Comparison of ENCODE assay signal across 8 cellular contexts in genomic region chr3:50246517-50246954, GRCh38. TPM values are rescaled to one million over a fixed set of nuclear protein-coding genes. Genes with fewer than 3 reads are reported as not detected.
DNase-seq lines count a peak whose midpoint lies in the region; ATAC-seq and TF ChIP-seq lines count a peak whose summit lies in the region.

No MANE protein-coding gene starts in this region.

- TF ChIP-seq POLR2A in spleen (IDR thresholded peaks at IDR 0.05), result no peak

- H3K9me3 ChIP-seq in SK-N-MC (ENCODE audit: low read depth, low read length) (no peaks in the 10 kb centered on the region), right atrium auricular region (no peaks in the 10 kb centered on the region), spleen (no peaks in the 10 kb centered on the region)

- no peaks in the 10 kb centered on the region for H3K36me3 ChIP-seq in SK-N-MC (ENCODE audit: insufficient read depth, low read length)
- peaks cover 7% of the 10 kb centered on the region for H3K36me3 ChIP-seq in right atrium auricular region
- peaks cover 0 to 77% (median 21%) of the 10 kb centered on the region in 6 donors for H3K36me3 ChIP-seq in spleen

- DNase-seq in SK-N-MC (ENCODE audit: low read depth, low spot score) (no peak), right atrium auricular region (ENCODE audit: low spot score) (no peak), spleen (peak; percentile 91), NCI-H2196 (lab: John Stamatoyannopoulos, UW; ENCODE audit: unreplicated experiment) (no peak), COLO668 (lab: John Stamatoyannopoulos, UW; ENCODE audit: unreplicated experiment) (no peak)
- peak; percentile 85 for DNase-seq in activated naive CD4-positive, alpha-beta T cell treated with anti-CD3 and anti-CD28 coated beads, Interleukin-2, amount 50 U/mL, for 16 hours

- ATAC-seq in GM18502 (IDR thresholded peaks at IDR 0.05; ENCODE audit: poor library complexity, unreplicated experiment) (peak; percentile 61), HG02973 (IDR thresholded peaks at IDR 0.05; ENCODE audit: unreplicated experiment) (peak; percentile 43)

- H3K4me3 ChIP-seq in SK-N-MC, result peak overlapping the region; percentile 72
- H3K4me3 ChIP-seq in right atrium auricular region, result peak overlapping the region; percentile 33 to 43
- H3K4me3 ChIP-seq in spleen, result peak overlapping the region; percentile 19 to 67 (median 37)

- H3K27me3 ChIP-seq in right atrium auricular region (no peaks in the 10 kb centered on the region), spleen (replicated peaks in 1 of 7) (no peaks in the 10 kb centered on the region)

- H3K4me1 ChIP-seq in right atrium auricular region (peaks cover 0 to 98% of the 10 kb centered on the region in 2 donors), spleen (peaks cover 97 to 100% (median 100%) of the 10 kb centered on the region in 6 donors)

- TF ChIP-seq CTCF in right atrium auricular region (IDR thresholded peaks at IDR 0.05) (peak in 1 of 2 donors; percentile 20), spleen (IDR thresholded peaks at IDR 0.05 in 8 of 11, conservative IDR thresholded peaks at IDR 0.05 in 3 of 11) (peak in 7 of 11 experiments; percentile 3 to 79 (median 63))

- 3 to 10% (median 7%) methylated on average over 5 to 10 of the region's 10 CpGs for WGBS in spleen, 5 donors

- H3K27ac ChIP-seq in SK-N-MC (peak overlapping the region; percentile 87), right atrium auricular region (peak overlapping the region; percentile 88 to 95), spleen (peak overlapping the region; percentile 86 to 99 (median 96))

- intact Hi-C loops in spleen (cut with DNase I; ENCODE audit: low total_unique reads), result no loop called here

- peak overlapping the region; percentile 20 for H3K9ac ChIP-seq in SK-N-MC (ENCODE audit: insufficient read length)

RNA-seq across cellular contexts. Expression of gene GNAI2, which starts 10.5 kb away (rescaled TPM):
- total RNA-seq in right atrium auricular region, result 100 to 1,000 TPM in 1 of 2 donors, 10 to 100 TPM in 1; 72.1 to 127 TPM
- 100 to 1,000 TPM; 276 to 466 (median 385) TPM for total RNA-seq in spleen
- polyA plus RNA-seq in spleen, result 100 to 1,000 TPM; 147 to 232 (median 170) TPM

RNA-seq across cellular contexts. Expression of gene SEMA3B, which starts 22.4 kb away (rescaled TPM):
- total RNA-seq in right atrium auricular region (10 to 100 TPM; 15.4 to 20.0 TPM), spleen (10 to 100 TPM in 1 of 7 donors, 1 to 10 TPM in 6; 2.2 to 13.9 (median 4.5) TPM)
- polyA plus RNA-seq in spleen, result 10 to 100 TPM in 1 of 3 donors, 1 to 10 TPM in 2; 2.7 to 14.5 (median 3.4) TPM

RNA-seq across cellular contexts. Expression of gene LSMEM2, which starts 32.4 kb away (rescaled TPM):
- total RNA-seq in right atrium auricular region (10 to 100 TPM in 1 of 2 donors, 1 to 10 TPM in 1; 9.0 to 10.6 TPM), spleen (under 1 TPM in 1 of 7 donors, not detected in 6; 0.46 TPM)
- under 1 TPM; 0.06 to 0.29 (median 0.20) TPM for polyA plus RNA-seq in spleen

RNA-seq across cellular contexts. Expression of gene SLC38A3, which starts 41.5 kb away (rescaled TPM):
- total RNA-seq in right atrium auricular region (1 to 10 TPM; 2.4 to 7.9 TPM), spleen (not detected)
- under 1 TPM in 2 of 3 donors, not detected in 1; 0.02 to 0.07 TPM for polyA plus RNA-seq in spleen

RNA-seq across cellular contexts. Expression of gene IFRD2, which starts 45.7 kb away (rescaled TPM):
- 10 to 100 TPM; 51.0 to 58.5 TPM for total RNA-seq in right atrium auricular region
- total RNA-seq in spleen, result 10 to 100 TPM; 40.2 to 67.6 (median 48.0) TPM
- 10 to 100 TPM; 58.4 to 76.7 (median 74.8) TPM for polyA plus RNA-seq in spleen

Comparison
In these comparisons a context has a peak if more than half of its experiments do, and no peak if none do; other contexts are left out.
1. DNase-seq: peak in activated naive CD4-positive, alpha-beta T cell treated with anti-CD3 and anti-CD28 coated beads, Interleukin-2, amount 50 U/mL, for 16 hours (single experiment) and spleen (single experiment); none in SK-N-MC (single experiment), right atrium auricular region (single experiment), NCI-H2196 (single experiment) and COLO668 (single experiment).
2. RNA of gene LSMEM2, which starts 32.4 kb away (total RNA-seq): 9.0 to 10.6 TPM in right atrium auricular region; 0.46 TPM in spleen; every median in the first group is over 4 times any median in the second.
3. Peak in every context shown above with its lines, with median percentiles within 50 percentile points of each other: H3K27ac ChIP-seq and H3K4me3 ChIP-seq.